ENCODE assay signal across 23 cellular contexts in the genomic region with DNA sequence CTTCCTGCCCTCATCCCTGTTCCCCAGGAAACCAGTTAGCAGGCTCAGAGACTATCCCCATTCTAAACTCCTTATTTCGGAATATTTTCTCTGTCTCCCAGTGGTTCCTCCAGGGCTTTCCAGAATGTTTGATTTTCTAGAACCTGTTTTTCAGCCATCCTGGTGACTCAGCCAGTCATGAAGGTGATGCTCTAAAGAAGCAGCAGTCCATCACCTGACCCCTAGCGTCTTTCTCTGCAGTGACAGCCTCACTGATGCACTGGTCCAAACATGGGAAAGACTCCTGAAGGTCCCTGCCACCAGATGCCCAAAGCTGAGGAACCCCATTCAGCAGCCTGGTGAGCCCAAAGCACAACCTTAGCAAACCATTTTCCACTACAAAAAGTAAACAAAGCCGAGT.
"Had no signal": no experiment of that assay in that cellular context is flagged by ENCODE, and none has a peak within 500 bp of the region (broad histone marks: within the 10 kb centered on the region; RNA-seq: fewer than 3 reads in every experiment).

No MANE protein-coding gene starts in this region.

- ATAC-seq: left lobe of liver; natural killer cell treated with Interleukin-12 subunit alpha and Interleukin-12 subunit beta and Interleukin-15 and Interleukin-18, amount 100 ng/mL, for 72 hours; stimulated activated memory B cell treated with anti-CD40 and anti-IgM and Interleukin-4, amounts not matched to agents 10 μg/mL and 1 μg/mL and 100 μg/mL, for 72 hours; T-helper 17 cell had no signal

- H3K4me3 Mint-ChIP-seq: activated naive CD4-positive, alpha-beta T cell treated with anti-CD3 and anti-CD28 coated beads, Interleukin-2, amount 10 ng/mL, durations not matched to agents 7 days and 5 days; mesothelial cell of epicardium; natural killer cell treated with Interleukin-12 subunit alpha and Interleukin-12 subunit beta and Interleukin-15 and Interleukin-18, amount 100 ng/mL, for 72 hours; stimulated activated memory B cell treated with anti-CD40 and anti-IgM and Interleukin-4, amounts not matched to agents 10 μg/mL and 1 μg/mL and 100 μg/mL, for 72 hours; T-helper 17 cell had no signal

- H3K4me3 ChIP-seq: ascending aorta, esophagus squamous epithelium, lung, spleen, thoracic aorta had no signal

- H3K27me3 ChIP-seq: ascending aorta had no signal

- H3K4me1 Mint-ChIP-seq: activated naive CD4-positive, alpha-beta T cell treated with anti-CD3 and anti-CD28 coated beads, Interleukin-2, amount 10 ng/mL, durations not matched to agents 7 days and 5 days; stimulated activated memory B cell treated with anti-CD40 and anti-IgM and Interleukin-4, amounts not matched to agents 10 μg/mL and 1 μg/mL and 100 μg/mL, for 72 hours had no signal

- H3K4me1 ChIP-seq: ascending aorta, esophagus squamous epithelium, spleen had no signal

- FAIRE-seq: kidney had no signal

- H3K36me3 Mint-ChIP-seq: activated naive CD4-positive, alpha-beta T cell treated with anti-CD3 and anti-CD28 coated beads, Interleukin-2, amount 10 ng/mL, durations not matched to agents 7 days and 5 days; natural killer cell treated with Interleukin-12 subunit alpha and Interleukin-12 subunit beta and Interleukin-15 and Interleukin-18, amount 100 ng/mL, for 72 hours; stimulated activated memory B cell treated with anti-CD40 and anti-IgM and Interleukin-4, amounts not matched to agents 10 μg/mL and 1 μg/mL and 100 μg/mL, for 72 hours had no signal

- H3K9me3 Mint-ChIP-seq: activated naive CD4-positive, alpha-beta T cell treated with anti-CD3 and anti-CD28 coated beads, Interleukin-2, amount 10 ng/mL, durations not matched to agents 7 days and 5 days; mesothelial cell of epicardium; natural killer cell treated with Interleukin-12 subunit alpha and Interleukin-12 subunit beta and Interleukin-15 and Interleukin-18, amount 100 ng/mL, for 72 hours had no signal

- H3K9me3 ChIP-seq: ascending aorta, esophagus squamous epithelium, spleen, thoracic aorta had no signal

- DNase-seq: activated CD4-positive, alpha-beta T cell treated with anti-CD3 and anti-CD28 coated beads for 1 hour; activated CD8-positive, alpha-beta memory T cell treated with anti-CD3 and anti-CD28 coated beads for 24 hours; activated CD8-positive, alpha-beta memory T cell treated with anti-CD3 and anti-CD28 coated beads, Interleukin-2, amount 50 U/mL, for 48 hours; activated effector memory CD4-positive, alpha-beta T cell treated with Interleukin-2 at 50 U/mL for 16 hours; activated naive CD4-positive, alpha-beta T cell treated with anti-CD3 and anti-CD28 coated beads, Interleukin-2, amount 10 ng/mL, durations not matched to agents 7 days and 5 days; activated T-cell treated with anti-CD3 and anti-CD28 coated beads, Interleukin-2, amount 50 U/mL, for 48 hours; effector CD4-positive, alpha-beta T cell; esophagus squamous epithelium; hippocampal formation; kidney; nucleus accumbens; retina; spleen; stimulated activated CD4-positive, alpha-beta T cell treated with anti-CD3 and anti-CD28 coated beads, Interleukin-4, amount 100 ng/mL, for 4 hours; T-helper 17 cell; WERI-Rb-1 had no signal

- H3K27ac ChIP-seq: ascending aorta, esophagus squamous epithelium, spleen, thoracic aorta, WERI-Rb-1 had no signal

- H3K27ac Mint-ChIP-seq: activated naive CD4-positive, alpha-beta T cell treated with anti-CD3 and anti-CD28 coated beads, Interleukin-2, amount 10 ng/mL, durations not matched to agents 7 days and 5 days; mesothelial cell of epicardium; natural killer cell treated with Interleukin-12 subunit alpha and Interleukin-12 subunit beta and Interleukin-15 and Interleukin-18, amount 100 ng/mL, for 72 hours; stimulated activated memory B cell treated with anti-CD40 and anti-IgM and Interleukin-4, amounts not matched to agents 10 μg/mL and 1 μg/mL and 100 μg/mL, for 72 hours; T-helper 17 cell had no signal

- H3K36me3 ChIP-seq: ascending aorta, esophagus squamous epithelium, spleen, thoracic aorta, WERI-Rb-1 had no signal
